In genomic region chr1:46719689-46720088, GRCh38 we compare ENCODE assay signal across 8 cellular contexts. TPM values are rescaled to one million over a fixed set of nuclear protein-coding genes. Genes with fewer than 3 reads are reported as not detected.
DNase-seq lines count a peak whose midpoint lies in the region; ATAC-seq and TF ChIP-seq lines count a peak whose summit lies in the region.

No MANE protein-coding gene starts in this region.

- H3K9ac ChIP-seq in SU-DHL-6 (ENCODE audit: low read length) (peak overlapping the region; percentile 48), skeletal muscle tissue (ENCODE audit: low read depth in 1 of 3, low read length in 3 of 3) (peak overlapping the region in 2 of 3 donors; percentile 91 to 95)

- H3K27ac Mint-ChIP-seq in activated CD8-positive, alpha-beta memory T cell treated with anti-CD3 and anti-CD28 coated beads, Interleukin-2, amount 10 ng/mL, durations not matched to agents 7 days and 5 days = peak overlapping the region; percentile 86

- peaks cover 37% of the 10 kb centered on the region for H3K4me1 Mint-ChIP-seq in activated CD8-positive, alpha-beta memory T cell treated with anti-CD3 and anti-CD28 coated beads, Interleukin-2, amount 10 ng/mL, durations not matched to agents 7 days and 5 days

- peak overlapping the region; percentile 92 for H3K4me3 Mint-ChIP-seq in activated CD8-positive, alpha-beta memory T cell treated with anti-CD3 and anti-CD28 coated beads, Interleukin-2, amount 10 ng/mL, durations not matched to agents 7 days and 5 days

- no peaks in the 10 kb centered on the region for H3K9me3 ChIP-seq in SU-DHL-6 (ENCODE audit: insufficient read depth, low read length)
- H3K9me3 ChIP-seq in skeletal muscle tissue (ENCODE audit: control insufficient read depth in 3 of 3, low read length in 3 of 3) = no peaks in the 10 kb centered on the region

- CTCF ChIA-PET in activated CD8-positive, alpha-beta memory T cell treated with anti-CD3 and anti-CD28 coated beads, Interleukin-2, amount 10 ng/mL, durations not matched to agents 7 days and 5 days (lab: Charles Lee) = interaction anchor here (0.9 to 2.4 kb wide), 7 partner anchors 116 to 313 kb away, joined by 3 to 11 read pairs (median 3); partner anchors contain the start of gene MKNK1

- H3K27me3 ChIP-seq in SU-DHL-6 (ENCODE audit: low read length) = no peaks in the 10 kb centered on the region
- no peaks in the 10 kb centered on the region for H3K27me3 ChIP-seq in skeletal muscle tissue (ENCODE audit: control insufficient read depth in 3 of 3, insufficient read depth in 3 of 3, low read length in 3 of 3)

- peak overlapping the region; percentile 90 for H2AFZ ChIP-seq in SU-DHL-6 (ENCODE audit: low read depth, low read length, severe bottlenecking)

- H3K79me2 ChIP-seq in SU-DHL-6 (ENCODE audit: insufficient read depth, low read length) = peaks cover 27% of the 10 kb centered on the region

- H3K36me3 ChIP-seq in SU-DHL-6 (ENCODE audit: low read length) (no peaks in the 10 kb centered on the region; the same call in 1 of the 2 replicates), skeletal muscle tissue (ENCODE audit: control insufficient read depth in 3 of 3, insufficient read depth in 3 of 3, low read length in 3 of 3) (peaks cover 2 to 11% (median 3%) of the 10 kb centered on the region in 3 donors)

- H3F3A ChIP-seq in SU-DHL-6 (ENCODE audit: insufficient read depth) = no peaks in the 10 kb centered on the region

- ATAC-seq in activated CD8-positive, alpha-beta memory T cell treated with anti-CD3 and anti-CD28 coated beads, Interleukin-2, amount 10 ng/mL, durations not matched to agents 7 days and 5 days = no peak

- H3K27ac ChIP-seq in SU-DHL-6 (ENCODE audit: low read depth, low read length) (no peak overlapping the region), skeletal muscle tissue (ENCODE audit: low read depth, low read length) (peak overlapping the region; percentile 79)

- DNase-seq in activated CD8-positive, alpha-beta memory T cell treated with anti-CD3 and anti-CD28 coated beads, Interleukin-2, amount 10 ng/mL, durations not matched to agents 7 days and 5 days = no peak
- no peak for DNase-seq in activated CD8-positive, alpha-beta memory T cell treated with anti-CD3 and anti-CD28 coated beads, Interleukin-2, amount 50 U/mL, for 48 hours
- peak; percentile 7 for DNase-seq in fibroblast of villous mesenchyme (ENCODE audit: low read depth)
- DNase-seq in stimulated activated CD4-positive, alpha-beta T cell treated with anti-CD3 and anti-CD28 coated beads, Interleukin-2, amount 100 ng/mL, for 24 hours = no peak
- DNase-seq in hepatic stellate cell (ENCODE audit: low spot score) = no peak
- no peak for DNase-seq in germinal center (ENCODE audit: low spot score)

- H3K9me3 Mint-ChIP-seq in activated CD8-positive, alpha-beta memory T cell treated with anti-CD3 and anti-CD28 coated beads, Interleukin-2, amount 10 ng/mL, durations not matched to agents 7 days and 5 days (ENCODE audit: low read depth) = no peaks in the 10 kb centered on the region

- no peaks in the 10 kb centered on the region for H3K27me3 Mint-ChIP-seq in activated CD8-positive, alpha-beta memory T cell treated with anti-CD3 and anti-CD28 coated beads, Interleukin-2, amount 10 ng/mL, durations not matched to agents 7 days and 5 days

- TF ChIP-seq CTCF in SU-DHL-6 (IDR thresholded peaks at IDR 0.05; ENCODE audit: insufficient read depth, low read length, poor library complexity, severe bottlenecking) (no peak), fibroblast of villous mesenchyme (IDR thresholded peaks at IDR 0.05; ENCODE audit: insufficient read depth, low read depth, low read length) (no peak)

- H3K36me3 Mint-ChIP-seq in activated CD8-positive, alpha-beta memory T cell treated with anti-CD3 and anti-CD28 coated beads, Interleukin-2, amount 10 ng/mL, durations not matched to agents 7 days and 5 days = peaks cover 23% of the 10 kb centered on the region

- peaks cover 24 to 28% (median 26%) of the 10 kb centered on the region in 3 donors for H3K4me1 ChIP-seq in skeletal muscle tissue (ENCODE audit: control insufficient read depth in 3 of 3, insufficient read depth in 3 of 3, low read length in 3 of 3)

- H3K4me3 ChIP-seq in SU-DHL-6 (ENCODE audit: insufficient read depth, low read length, poor library complexity, severe bottlenecking) (peak overlapping the region; percentile 21), fibroblast of villous mesenchyme (ENCODE audit: low read depth, low read length) (peak overlapping the region; percentile 92), skeletal muscle tissue (ENCODE audit: low read length in 3 of 3) (peak overlapping the region; percentile 74 to 96 (median 92))

- H3K4me2 ChIP-seq in SU-DHL-6 (ENCODE audit: low read depth, low read length, poor library complexity, severe bottlenecking) = peak overlapping the region; percentile 62

- H4K20me1 ChIP-seq in SU-DHL-6 (ENCODE audit: low read depth, low read length) = peaks cover 6% of the 10 kb centered on the region; the same call in 1 of the 2 replicates

- no peaks in the 10 kb centered on the region for H3K9me2 ChIP-seq in SU-DHL-6 (replicated peaks; ENCODE audit: insufficient read depth, low read length)

RNA-seq across cellular contexts. Expression of gene EFCAB14, which starts 0.8 kb away (rescaled TPM):
- 10 to 100 TPM; 79.2 to 79.4 TPM for total RNA-seq in activated CD8-positive, alpha-beta memory T cell treated with anti-CD3 and anti-CD28 coated beads, Interleukin-2, amount 10 ng/mL, durations not matched to agents 7 days and 5 days
- total RNA-seq in fibroblast of villous mesenchyme = 58.3 and 64.3 TPM in 2 replicates
- 50.6 TPM for total RNA-seq in skeletal muscle tissue

RNA-seq across cellular contexts. Expression of gene TEX38, which starts 48.0 kb away (rescaled TPM):
- not detected for total RNA-seq in activated CD8-positive, alpha-beta memory T cell treated with anti-CD3 and anti-CD28 coated beads, Interleukin-2, amount 10 ng/mL, durations not matched to agents 7 days and 5 days
- total RNA-seq in fibroblast of villous mesenchyme = under 0.01 TPM in 1 of 2 replicates, not detected in the other
- not detected for total RNA-seq in skeletal muscle tissue

RNA-seq across cellular contexts. Expression of gene ATPAF1, which starts 51.5 kb away (rescaled TPM):
- total RNA-seq in activated CD8-positive, alpha-beta memory T cell treated with anti-CD3 and anti-CD28 coated beads, Interleukin-2, amount 10 ng/mL, durations not matched to agents 7 days and 5 days = 10 to 100 TPM; 44.2 to 44.3 TPM
- 43.8 and 66.1 TPM in 2 replicates for total RNA-seq in fibroblast of villous mesenchyme
- 50.1 TPM for total RNA-seq in skeletal muscle tissue

Comparison
In these comparisons a context has a peak if more than half of its experiments do, and no peak if none do; other contexts are left out.
1. H3K4me3 ChIP-seq: peak in every context shown above with its lines; median percentile 92 in fibroblast of villous mesenchyme; 92 in skeletal muscle tissue; 21 in SU-DHL-6.